ENCODE assay signal across 1 cellular context in the genomic region with DNA sequence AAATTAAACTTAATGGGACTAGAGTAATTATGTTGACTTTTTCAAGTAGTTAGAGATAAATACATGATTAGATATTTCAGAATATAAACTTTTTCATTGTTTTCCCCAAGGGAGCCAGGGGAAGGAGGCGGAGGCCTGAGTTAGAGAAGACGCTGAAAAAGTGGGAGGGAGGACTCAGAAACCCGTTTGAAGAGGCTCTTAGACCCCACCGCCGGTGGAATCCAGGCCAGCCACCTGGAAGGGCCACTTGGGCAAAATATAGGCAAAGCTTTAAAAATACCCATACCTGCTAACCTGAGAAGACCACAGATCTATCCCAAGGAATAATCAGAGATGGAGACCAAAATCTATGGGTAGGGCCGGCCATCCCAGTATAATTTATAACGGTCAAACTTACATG.
TF ChIP-seq lines count a peak whose summit lies in the region.

No MANE protein-coding gene starts in this region.

TF ChIP-seq in GM23338, 12 proteins besides CTCF, POLR2A, EP300 and RAD21:
- TF ChIP-seq, protein P1, sequence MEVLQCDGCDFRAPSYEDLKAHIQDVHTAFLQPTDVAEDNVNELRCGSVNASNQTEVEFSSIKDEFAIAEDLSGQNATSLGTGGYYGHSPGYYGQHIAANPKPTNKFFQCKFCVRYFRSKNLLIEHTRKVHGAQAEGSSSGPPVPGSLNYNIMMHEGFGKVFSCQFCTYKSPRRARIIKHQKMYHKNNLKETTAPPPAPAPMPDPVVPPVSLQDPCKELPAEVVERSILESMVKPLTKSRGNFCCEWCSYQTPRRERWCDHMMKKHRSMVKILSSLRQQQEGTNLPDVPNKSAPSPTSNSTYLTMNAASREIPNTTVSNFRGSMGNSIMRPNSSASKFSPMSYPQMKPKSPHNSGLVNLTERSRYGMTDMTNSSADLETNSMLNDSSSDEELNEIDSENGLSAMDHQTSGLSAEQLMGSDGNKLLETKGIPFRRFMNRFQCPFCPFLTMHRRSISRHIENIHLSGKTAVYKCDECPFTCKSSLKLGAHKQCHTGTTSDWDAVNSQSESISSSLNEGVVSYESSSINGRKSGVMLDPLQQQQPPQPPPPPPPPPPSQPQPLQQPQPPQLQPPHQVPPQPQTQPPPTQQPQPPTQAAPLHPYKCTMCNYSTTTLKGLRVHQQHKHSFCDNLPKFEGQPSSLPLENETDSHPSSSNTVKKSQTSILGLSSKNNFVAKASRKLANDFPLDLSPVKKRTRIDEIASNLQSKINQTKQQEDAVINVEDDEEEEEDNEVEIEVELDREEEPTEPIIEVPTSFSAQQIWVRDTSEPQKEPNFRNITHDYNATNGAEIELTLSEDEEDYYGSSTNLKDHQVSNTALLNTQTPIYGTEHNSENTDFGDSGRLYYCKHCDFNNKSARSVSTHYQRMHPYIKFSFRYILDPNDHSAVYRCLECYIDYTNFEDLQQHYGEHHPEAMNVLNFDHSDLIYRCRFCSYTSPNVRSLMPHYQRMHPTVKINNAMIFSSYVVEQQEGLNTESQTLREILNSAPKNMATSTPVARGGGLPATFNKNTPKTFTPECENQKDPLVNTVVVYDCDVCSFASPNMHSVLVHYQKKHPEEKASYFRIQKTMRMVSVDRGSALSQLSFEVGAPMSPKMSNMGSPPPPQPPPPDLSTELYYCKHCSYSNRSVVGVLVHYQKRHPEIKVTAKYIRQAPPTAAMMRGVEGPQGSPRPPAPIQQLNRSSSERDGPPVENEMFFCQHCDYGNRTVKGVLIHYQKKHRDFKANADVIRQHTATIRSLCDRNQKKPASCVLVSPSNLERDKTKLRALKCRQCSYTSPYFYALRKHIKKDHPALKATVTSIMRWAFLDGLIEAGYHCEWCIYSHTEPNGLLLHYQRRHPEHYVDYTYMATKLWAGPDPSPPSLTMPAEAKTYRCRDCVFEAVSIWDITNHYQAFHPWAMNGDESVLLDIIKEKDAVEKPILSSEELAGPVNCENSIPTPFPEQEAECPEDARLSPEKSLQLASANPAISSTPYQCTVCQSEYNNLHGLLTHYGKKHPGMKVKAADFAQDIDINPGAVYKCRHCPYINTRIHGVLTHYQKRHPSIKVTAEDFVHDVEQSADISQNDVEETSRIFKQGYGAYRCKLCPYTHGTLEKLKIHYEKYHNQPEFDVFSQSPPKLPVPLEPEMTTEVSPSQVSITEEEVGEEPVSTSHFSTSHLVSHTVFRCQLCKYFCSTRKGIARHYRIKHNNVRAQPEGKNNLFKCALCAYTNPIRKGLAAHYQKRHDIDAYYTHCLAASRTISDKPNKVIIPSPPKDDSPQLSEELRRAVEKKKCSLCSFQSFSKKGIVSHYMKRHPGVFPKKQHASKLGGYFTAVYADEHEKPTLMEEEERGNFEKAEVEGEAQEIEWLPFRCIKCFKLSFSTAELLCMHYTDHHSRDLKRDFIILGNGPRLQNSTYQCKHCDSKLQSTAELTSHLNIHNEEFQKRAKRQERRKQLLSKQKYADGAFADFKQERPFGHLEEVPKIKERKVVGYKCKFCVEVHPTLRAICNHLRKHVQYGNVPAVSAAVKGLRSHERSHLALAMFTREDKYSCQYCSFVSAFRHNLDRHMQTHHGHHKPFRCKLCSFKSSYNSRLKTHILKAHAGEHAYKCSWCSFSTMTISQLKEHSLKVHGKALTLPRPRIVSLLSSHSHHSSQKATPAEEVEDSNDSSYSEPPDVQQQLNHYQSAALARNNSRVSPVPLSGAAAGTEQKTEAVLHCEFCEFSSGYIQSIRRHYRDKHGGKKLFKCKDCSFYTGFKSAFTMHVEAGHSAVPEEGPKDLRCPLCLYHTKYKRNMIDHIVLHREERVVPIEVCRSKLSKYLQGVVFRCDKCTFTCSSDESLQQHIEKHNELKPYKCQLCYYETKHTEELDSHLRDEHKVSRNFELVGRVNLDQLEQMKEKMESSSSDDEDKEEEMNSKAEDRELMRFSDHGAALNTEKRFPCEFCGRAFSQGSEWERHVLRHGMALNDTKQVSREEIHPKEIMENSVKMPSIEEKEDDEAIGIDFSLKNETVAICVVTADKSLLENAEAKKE (CRISPR knock-in tag; IDR thresholded peaks at IDR 0.05), result no peak
- no peak for TF ChIP-seq NANOG (IDR thresholded peaks at IDR 0.05; ENCODE audit: borderline replicate concordance)
- no peak for TF ChIP-seq POLR2AphosphoS5 (IDR thresholded peaks at IDR 0.05; ENCODE audit: low read depth)
- TF ChIP-seq ZNF114 (CRISPR knock-in tag; IDR thresholded peaks at IDR 0.05), result no peak
- no peak for TF ChIP-seq ZNF331 (CRISPR knock-in tag; IDR thresholded peaks at IDR 0.05; ENCODE audit: low read depth)
- TF ChIP-seq JUNB (IDR thresholded peaks at IDR 0.05; ENCODE audit: unreplicated experiment), result no peak
- TF ChIP-seq, protein P2, sequence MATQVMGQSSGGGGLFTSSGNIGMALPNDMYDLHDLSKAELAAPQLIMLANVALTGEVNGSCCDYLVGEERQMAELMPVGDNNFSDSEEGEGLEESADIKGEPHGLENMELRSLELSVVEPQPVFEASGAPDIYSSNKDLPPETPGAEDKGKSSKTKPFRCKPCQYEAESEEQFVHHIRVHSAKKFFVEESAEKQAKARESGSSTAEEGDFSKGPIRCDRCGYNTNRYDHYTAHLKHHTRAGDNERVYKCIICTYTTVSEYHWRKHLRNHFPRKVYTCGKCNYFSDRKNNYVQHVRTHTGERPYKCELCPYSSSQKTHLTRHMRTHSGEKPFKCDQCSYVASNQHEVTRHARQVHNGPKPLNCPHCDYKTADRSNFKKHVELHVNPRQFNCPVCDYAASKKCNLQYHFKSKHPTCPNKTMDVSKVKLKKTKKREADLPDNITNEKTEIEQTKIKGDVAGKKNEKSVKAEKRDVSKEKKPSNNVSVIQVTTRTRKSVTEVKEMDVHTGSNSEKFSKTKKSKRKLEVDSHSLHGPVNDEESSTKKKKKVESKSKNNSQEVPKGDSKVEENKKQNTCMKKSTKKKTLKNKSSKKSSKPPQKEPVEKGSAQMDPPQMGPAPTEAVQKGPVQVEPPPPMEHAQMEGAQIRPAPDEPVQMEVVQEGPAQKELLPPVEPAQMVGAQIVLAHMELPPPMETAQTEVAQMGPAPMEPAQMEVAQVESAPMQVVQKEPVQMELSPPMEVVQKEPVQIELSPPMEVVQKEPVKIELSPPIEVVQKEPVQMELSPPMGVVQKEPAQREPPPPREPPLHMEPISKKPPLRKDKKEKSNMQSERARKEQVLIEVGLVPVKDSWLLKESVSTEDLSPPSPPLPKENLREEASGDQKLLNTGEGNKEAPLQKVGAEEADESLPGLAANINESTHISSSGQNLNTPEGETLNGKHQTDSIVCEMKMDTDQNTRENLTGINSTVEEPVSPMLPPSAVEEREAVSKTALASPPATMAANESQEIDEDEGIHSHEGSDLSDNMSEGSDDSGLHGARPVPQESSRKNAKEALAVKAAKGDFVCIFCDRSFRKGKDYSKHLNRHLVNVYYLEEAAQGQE (IDR thresholded peaks at IDR 0.05; ENCODE audit: unreplicated experiment), result no peak
- no peak for TF ChIP-seq STAT1 (IDR thresholded peaks at IDR 0.05; ENCODE audit: unreplicated experiment)
- no peak for TF ChIP-seq EZH2phosphoT487 (IDR thresholded peaks at IDR 0.05; ENCODE audit: unreplicated experiment)
- TF ChIP-seq, protein P3, sequence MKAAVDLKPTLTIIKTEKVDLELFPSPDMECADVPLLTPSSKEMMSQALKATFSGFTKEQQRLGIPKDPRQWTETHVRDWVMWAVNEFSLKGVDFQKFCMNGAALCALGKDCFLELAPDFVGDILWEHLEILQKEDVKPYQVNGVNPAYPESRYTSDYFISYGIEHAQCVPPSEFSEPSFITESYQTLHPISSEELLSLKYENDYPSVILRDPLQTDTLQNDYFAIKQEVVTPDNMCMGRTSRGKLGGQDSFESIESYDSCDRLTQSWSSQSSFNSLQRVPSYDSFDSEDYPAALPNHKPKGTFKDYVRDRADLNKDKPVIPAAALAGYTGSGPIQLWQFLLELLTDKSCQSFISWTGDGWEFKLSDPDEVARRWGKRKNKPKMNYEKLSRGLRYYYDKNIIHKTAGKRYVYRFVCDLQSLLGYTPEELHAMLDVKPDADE (IDR thresholded peaks at IDR 0.05), result no peak
- no peak for TF ChIP-seq EZH2 (IDR thresholded peaks at IDR 0.05; ENCODE audit: low read depth, unreplicated experiment)
- no peak for TF ChIP-seq CREB1 (CRISPR knock-in tag; IDR thresholded peaks at IDR 0.05; ENCODE audit: low read depth)
